Comparison of ENCODE assay signal across 20 cellular contexts in genomic region chr3:107218864-107219269, GRCh38.
A peak's percentile ranks its signal among the peaks of the same experiment; 100 is the strongest.
DNase-seq lines count a peak whose midpoint lies in the region; ATAC-seq and TF ChIP-seq lines count a peak whose summit lies in the region.
"Had no signal": no experiment of that assay in that cellular context is flagged by ENCODE, and none has a peak within 500 bp of the region (broad histone marks: within the 10 kb centered on the region; RNA-seq: fewer than 3 reads in every experiment).

No MANE protein-coding gene starts in this region.

- H3K4me3 ChIP-seq in ACC112 (ENCODE audit: low read depth, low read length): no peak overlapping the region
- H3K4me3 ChIP-seq in SJSA1: no peak overlapping the region
- no peak overlapping the region for H3K4me3 ChIP-seq in fibroblast of pulmonary artery (replicated peaks; ENCODE audit: low read depth, low read length)
- H3K4me3 ChIP-seq: BLaER1 treated with 17β-estradiol and CSF1 and Interleukin-3, amounts not matched to agents 10 nM and 100 nM; stomach had no signal

- H3K27ac ChIP-seq in ACC112 (ENCODE audit: low read depth, low read length) (peak overlapping the region; percentile 100), SJSA1 (peak overlapping the region; percentile 99)
- H3K27ac ChIP-seq: BLaER1 treated with 17β-estradiol and CSF1 and Interleukin-3, amounts not matched to agents 10 nM and 100 nM; stomach had no signal

- peak overlapping the region; percentile 72 for H2AFZ ChIP-seq in ACC112 (ENCODE audit: low read length, unreplicated experiment)

- peaks cover 11% of the 10 kb centered on the region for H3K4me1 Mint-ChIP-seq in neural crest cell
- H3K4me1 Mint-ChIP-seq: naive B cell had no signal

- H3K36me3 Mint-ChIP-seq in neural crest cell (ENCODE audit: low read depth): peaks cover 2% of the 10 kb centered on the region
- H3K36me3 Mint-ChIP-seq: activated naive CD8-positive, alpha-beta T cell; naive B cell had no signal

- no peaks in the 10 kb centered on the region for H3K36me3 ChIP-seq in ACC112 (ENCODE audit: insufficient read depth, low read length)
- no peaks in the 10 kb centered on the region for H3K36me3 ChIP-seq in SJSA1
- H3K36me3 ChIP-seq: BLaER1 treated with 17β-estradiol and CSF1 and Interleukin-3, amounts not matched to agents 10 nM and 100 nM; stomach had no signal

- ATAC-seq in HG03469 (IDR thresholded peaks at IDR 0.05; ENCODE audit: unreplicated experiment) (no peak), HG03460 (IDR thresholded peaks at IDR 0.05; ENCODE audit: unreplicated experiment) (no peak)

- TF ChIP-seq CTCF in fibroblast of pulmonary artery (IDR thresholded peaks at IDR 0.05; ENCODE audit: low read length, missing control alignments) (no peak), neural crest cell (conservative IDR thresholded peaks at IDR 0.05) (no peak)

- no peaks in the 10 kb centered on the region for H3K27me3 Mint-ChIP-seq in neural crest cell (ENCODE audit: low read depth)
- H3K27me3 Mint-ChIP-seq: brain had no signal

- no peak overlapping the region for H3K4me3 Mint-ChIP-seq in neural crest cell
- H3K4me3 Mint-ChIP-seq: activated naive CD8-positive, alpha-beta T cell; brain; naive B cell had no signal

- peaks cover 3% of the 10 kb centered on the region for H3K9me3 Mint-ChIP-seq in neural crest cell
- H3K9me3 Mint-ChIP-seq: naive B cell had no signal

- DNase-seq in SJSA1 (ENCODE audit: low read depth in 1 of 2, low spot score in 2 of 2): no peak
- peak; percentile 46 for DNase-seq in fibroblast of pulmonary artery (ENCODE audit: low read depth)
- no peak for DNase-seq in neural crest cell (ENCODE audit: low read depth, low spot score)
- DNase-seq in stimulated activated naive CD4-positive, alpha-beta T cell (lab: John Stamatoyannopoulos, UW): no peak
- DNase-seq in stimulated activated naive CD4-positive, alpha-beta T cell treated with Interleukin-2 at 50 U/mL for 16 hours (lab: John Stamatoyannopoulos, UW): no peak
- DNase-seq: activated CD8-positive, alpha-beta memory T cell treated with anti-CD3 and anti-CD28 coated beads for 24 hours; GF-D8; glutamatergic neuron; naive B cell; NCI-H1417; NCI-H2171 treated with DMSO at 0.1 percent for 48 hours; NCI-H774; OCI-M1; stomach had no signal

- 0 out of 2 replicates have a peak, but pooled peaks cover 6% of the 10 kb centered on the region for H3K9me3 ChIP-seq in SJSA1 (replicated peaks)
- H3K9me3 ChIP-seq: stomach had no signal

- H3K4me1 ChIP-seq in ACC112 (ENCODE audit: control insufficient read depth, insufficient read depth, low read length, unreplicated experiment): peaks cover 71% of the 10 kb centered on the region
- peaks cover 68% of the 10 kb centered on the region for H3K4me1 ChIP-seq in SJSA1 (replicated peaks)
- H3K4me1 ChIP-seq: BLaER1 treated with 17β-estradiol and CSF1 and Interleukin-3, amounts not matched to agents 10 nM and 100 nM; stomach had no signal

- H3K79me2 ChIP-seq in ACC112 (ENCODE audit: control insufficient read depth, insufficient read depth, low read length, unreplicated experiment): no peaks in the 10 kb centered on the region

- H3K27ac Mint-ChIP-seq in neural crest cell (ENCODE audit: unreplicated experiment): peak overlapping the region; percentile 70
- H3K27ac Mint-ChIP-seq: activated naive CD8-positive, alpha-beta T cell had no signal

- H3K27me3 ChIP-seq in ACC112 (ENCODE audit: insufficient read depth, low read length) (no peaks in the 10 kb centered on the region), SJSA1 (replicated peaks) (no peaks in the 10 kb centered on the region)
- H3K27me3 ChIP-seq: BLaER1 treated with 17β-estradiol and CSF1 and Interleukin-3, amounts not matched to agents 10 nM and 100 nM; stomach had no signal
